ENCODE assay signal across 18 cellular contexts in the genomic region with DNA sequence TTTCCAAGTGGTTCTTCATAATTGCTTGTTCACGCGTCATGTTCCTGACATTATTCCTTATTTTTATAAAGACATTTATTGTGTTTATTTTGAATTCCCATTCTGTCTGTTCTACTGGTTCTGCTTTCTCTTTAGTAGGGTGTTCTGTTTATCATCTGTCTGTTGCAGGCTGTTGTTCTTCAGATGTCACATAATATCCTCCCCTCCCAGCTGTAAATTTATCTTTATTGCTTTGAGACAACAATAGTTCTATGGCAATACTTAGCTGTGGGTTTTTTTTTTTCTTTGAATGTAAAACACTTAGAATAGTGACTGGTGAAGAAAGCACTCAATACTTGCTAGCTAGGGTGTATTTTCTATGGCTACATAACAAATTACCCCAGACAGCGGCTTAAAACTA.
DNase-seq lines count a peak whose midpoint lies in the region; ATAC-seq and TF ChIP-seq lines count a peak whose summit lies in the region.
"Had no signal": no experiment of that assay in that cellular context is flagged by ENCODE, and none has a peak within 500 bp of the region (broad histone marks: within the 10 kb centered on the region; RNA-seq: fewer than 3 reads in every experiment).

No MANE protein-coding gene starts in this region.

- no peak overlapping the region for H2BK5ac ChIP-seq in mesenchymal stem cell (ENCODE audit: low read depth, low read length, poor library complexity, severe bottlenecking)

- H3K4ac ChIP-seq in mesenchymal stem cell (ENCODE audit: low read depth in 1 of 2, low read length in 2 of 2), result no peak overlapping the region

- H3K4me2 ChIP-seq in mesenchymal stem cell (ENCODE audit: low read length, poor library complexity, severe bottlenecking), result no peak overlapping the region

- no peak overlapping the region for H2BK12ac ChIP-seq in mesenchymal stem cell (ENCODE audit: low read length in 2 of 2)

- no peak overlapping the region for H3K14ac ChIP-seq in mesenchymal stem cell (ENCODE audit: low read length in 2 of 2)

- no peak for TF ChIP-seq CTCF in brain (conservative IDR thresholded peaks at IDR 0.05)
- no peak for TF ChIP-seq CTCF in transverse colon (IDR thresholded peaks at IDR 0.05)

- WGBS in HUES64, result 100% methylated on average over 1 of the region's 3 CpGs
- WGBS in mesenchymal stem cell, result 100% methylated on average over 1 of the region's 3 CpGs
- WGBS in transverse colon (ENCODE audit: low coverage in 1 of 2), 2 donors, result 40 to 60% methylated on average over 2 to 3 of the region's 3 CpGs

- H4K91ac ChIP-seq in mesenchymal stem cell (ENCODE audit: low read length), result no peak overlapping the region

- peaks cover 33% of the 10 kb centered on the region for H3K4me1 Mint-ChIP-seq in brain
- H3K4me1 Mint-ChIP-seq: CD4-positive, alpha-beta memory T cell; stimulated activated memory B cell treated with anti-CD40 and anti-IgM and Interleukin-4, amounts not matched to agents 10 μg/mL and 1 μg/mL and 100 μg/mL, for 72 hours had no signal

- H3K36me3 ChIP-seq in HUES64 (ENCODE audit: insufficient read depth, low read length) (no peaks in the 10 kb centered on the region), mesenchymal stem cell (ENCODE audit: control insufficient read depth in 1 of 2, insufficient read depth in 2 of 2, low read depth in 1 of 2, low read length in 2 of 2) (no peaks in the 10 kb centered on the region), transverse colon (no peaks in the 10 kb centered on the region)
- H3K36me3 ChIP-seq: prostate gland had no signal

- peak overlapping the region in 3 of 5 experiments; percentile 1 to 86 (median 24) for H3K4me3 Mint-ChIP-seq in brain
- H3K4me3 Mint-ChIP-seq: CD4-positive, alpha-beta memory T cell; stimulated activated memory B cell treated with anti-CD40 and anti-IgM and Interleukin-4, amounts not matched to agents 10 μg/mL and 1 μg/mL and 100 μg/mL, for 72 hours had no signal

- no peak for TF ChIP-seq EP300 in transverse colon (IDR thresholded peaks at IDR 0.05; ENCODE audit: low read depth)

- no peaks in the 10 kb centered on the region for H3K79me1 ChIP-seq in mesenchymal stem cell (replicated peaks; ENCODE audit: low read length, poor library complexity, severe bottlenecking)

- in situ Hi-C loops in transverse colon (cut with MboI; ENCODE audit: low pct_ligation_motif_present in 1 of 4, low pct_unique_long_range_greater_than_20kb in 1 of 4, low sequenced_read_pairs in 3 of 4), result no loop called here

- H3K27ac Mint-ChIP-seq in brain, result peak overlapping the region in 3 of 5 experiments; percentile 6 to 74 (median 68)
- H3K27ac Mint-ChIP-seq: CD4-positive, alpha-beta memory T cell; stimulated activated memory B cell treated with anti-CD40 and anti-IgM and Interleukin-4, amounts not matched to agents 10 μg/mL and 1 μg/mL and 100 μg/mL, for 72 hours had no signal

- peak overlapping the region; percentile 64 for H3K4me3 ChIP-seq in HUES64 (ENCODE audit: low read length)
- H3K4me3 ChIP-seq in mesenchymal stem cell (ENCODE audit: insufficient read depth in 1 of 2, low read depth in 1 of 2, low read length in 2 of 2), result no peak overlapping the region
- no peak overlapping the region for H3K4me3 ChIP-seq in transverse colon
- H3K4me3 ChIP-seq: prostate gland had no signal

- DNase-seq in mesenchymal stem cell (peak; percentile 25), transverse colon (no peak), amniotic stem cell (lab: John Stamatoyannopoulos, UW) (no peak), left lobe of liver (ENCODE audit: low spot score) (no peak)
- DNase-seq: activated CD4-positive, alpha-beta T cell treated with anti-CD3 and anti-CD28 coated beads, Interleukin-2, amount 50 U/mL, for 48 hours; activated CD4-positive, CD25-positive, alpha-beta regulatory T cell; activated effector memory CD4-positive, alpha-beta T cell treated with anti-CD3 and anti-CD28 coated beads, Interleukin-2, amount 50 U/mL, for 16 hours; CD4-positive, alpha-beta memory T cell; GDM1; left cardiac atrium; NCI-H1092 treated with DMSO at 0.1 percent for 48 hours; NCI-H2081 treated with DMSO at 0.1 percent for 48 hours; T1000 had no signal

- no peak overlapping the region for H3K27ac ChIP-seq in HUES64 (ENCODE audit: low read depth, low read length)
- H3K27ac ChIP-seq in mesenchymal stem cell (ENCODE audit: low read length, poor library complexity, severe bottlenecking), result no peak overlapping the region
- peak overlapping the region; percentile 48 to 81 (median 66) for H3K27ac ChIP-seq in transverse colon
- H3K27ac ChIP-seq: prostate gland had no signal

- H2AK5ac ChIP-seq in mesenchymal stem cell (ENCODE audit: low read length, severe bottlenecking), result no peak overlapping the region

- TF ChIP-seq POLR2A in transverse colon (IDR thresholded peaks at IDR 0.05), result no peak

- no peak overlapping the region for H2AFZ ChIP-seq in mesenchymal stem cell (ENCODE audit: low read depth, low read length)

- no peak for ATAC-seq in GM18907 (IDR thresholded peaks at IDR 0.05; ENCODE audit: unreplicated experiment)
- no peak for ATAC-seq in left lobe of liver
- ATAC-seq: left cardiac atrium; stimulated activated memory B cell treated with anti-CD40 and anti-IgM and Interleukin-4, amounts not matched to agents 10 μg/mL and 1 μg/mL and 100 μg/mL, for 72 hours had no signal

- intact Hi-C loops in transverse colon (cut with DNase I; ENCODE audit: low total_unique reads), result loop anchor here (1.0 kb wide), 1 partner anchor 41 kb away; no protein-coding TSS in a partner anchor

- H3K9ac ChIP-seq in HUES64 (ENCODE audit: low read depth, low read length) (no peak overlapping the region), mesenchymal stem cell (ENCODE audit: low read length) (no peak overlapping the region)

- H3K18ac ChIP-seq in mesenchymal stem cell (ENCODE audit: low read depth in 1 of 2, low read length in 2 of 2), result no peak overlapping the region

- H4K8ac ChIP-seq in mesenchymal stem cell (ENCODE audit: low read length), result no peak overlapping the region

- no peak overlapping the region for H2BK15ac ChIP-seq in mesenchymal stem cell (ENCODE audit: low read depth, poor library complexity, severe bottlenecking)

- peaks cover 22% of the 10 kb centered on the region for H3K4me1 ChIP-seq in HUES64 (ENCODE audit: insufficient read depth, low read length)
- peaks cover 3% of the 10 kb centered on the region for H3K4me1 ChIP-seq in mesenchymal stem cell (ENCODE audit: control insufficient read depth, insufficient read depth, low read depth, low read length)
- H3K4me1 ChIP-seq in transverse colon, result peaks cover 0 to 20% (median 10%) of the 10 kb centered on the region in 4 donors
- H3K4me1 ChIP-seq: prostate gland had no signal

- peaks cover 0 to 18% (median 2%) of the 10 kb centered on the region in 5 experiments for H3K9me3 Mint-ChIP-seq in brain
- H3K9me3 Mint-ChIP-seq: stimulated activated memory B cell treated with anti-CD40 and anti-IgM and Interleukin-4, amounts not matched to agents 10 μg/mL and 1 μg/mL and 100 μg/mL, for 72 hours had no signal

- H3K27me3 ChIP-seq in HUES64 (ENCODE audit: insufficient read depth, low read length) (peaks cover 27% of the 10 kb centered on the region), mesenchymal stem cell (ENCODE audit: control insufficient read depth in 1 of 2, insufficient read depth in 1 of 2, low read length in 2 of 2) (no peaks in the 10 kb centered on the region), transverse colon (no peaks in the 10 kb centered on the region)

- no peaks in the 10 kb centered on the region for H3K36me3 Mint-ChIP-seq in brain
- H3K36me3 Mint-ChIP-seq: CD4-positive, alpha-beta memory T cell; stimulated activated memory B cell treated with anti-CD40 and anti-IgM and Interleukin-4, amounts not matched to agents 10 μg/mL and 1 μg/mL and 100 μg/mL, for 72 hours had no signal

- no peaks in the 10 kb centered on the region for H3K27me3 Mint-ChIP-seq in brain

- no peak overlapping the region for H3K23ac ChIP-seq in mesenchymal stem cell (ENCODE audit: low read length in 2 of 2)

- H3K9me3 ChIP-seq in HUES64 (ENCODE audit: insufficient read depth, low read depth, low read length), result no peaks in the 10 kb centered on the region
- H3K9me3 ChIP-seq in mesenchymal stem cell (ENCODE audit: control insufficient read depth, low read length), result no peaks in the 10 kb centered on the region
- no peaks in the 10 kb centered on the region for H3K9me3 ChIP-seq in transverse colon
- H3K9me3 ChIP-seq: prostate gland had no signal

- H2BK120ac ChIP-seq in mesenchymal stem cell (ENCODE audit: low read depth, low read length), result no peak overlapping the region

Comparison
In these comparisons a context has a peak if more than half of its experiments do, and no peak if none do; other contexts are left out.
1. H3K27ac ChIP-seq: peak in transverse colon (4 of 4); none in HUES64 (single experiment) and mesenchymal stem cell (single experiment).